ENCODE assay signal across 8 cellular contexts in genomic region chr11:35040221-35040942, GRCh38.
DNase-seq lines count a peak whose midpoint lies in the region; ATAC-seq and TF ChIP-seq lines count a peak whose summit lies in the region.

No MANE protein-coding gene starts in this region.

- DNase-seq in RWPE1 (ENCODE audit: low spot score): peak; percentile 89
- DNase-seq in activated naive CD8-positive, alpha-beta T cell treated with anti-CD3 and anti-CD28 coated beads, Interleukin-2, amount 50 U/mL, for 16 hours (ENCODE audit: low read depth, low spot score): peak; percentile 18
- DNase-seq in renal cortical epithelial cell (ENCODE audit: low read depth): peak; percentile 71
- no peak for DNase-seq in HK-2 (ENCODE audit: unreplicated experiment)
- DNase-seq in NCI-H187 (lab: John Stamatoyannopoulos, UW): no peak
- DNase-seq in SKM-1 (lab: John Stamatoyannopoulos, UW; ENCODE audit: unreplicated experiment): no peak

- CTCF ChIA-PET in RWPE1 (lab: Yijun Ruan, JAX): no interaction called here

- peak; percentile 78 for ATAC-seq in GM18867 (IDR thresholded peaks at IDR 0.05; ENCODE audit: unreplicated experiment)
- peak; percentile 53 for ATAC-seq in HG02970 (IDR thresholded peaks at IDR 0.05; ENCODE audit: low FRiP score, unreplicated experiment)

- no peak for TF ChIP-seq CTCF in RWPE1 (conservative IDR thresholded peaks at IDR 0.05; ENCODE audit: low read depth)

- no peak overlapping the region for H3K27ac ChIP-seq in RWPE1

- POLR2A ChIA-PET in RWPE1 (lab: Yijun Ruan, JAX; ENCODE audit: low non-redundant PET): no interaction called here

Comparison
In these comparisons a context has a peak if more than half of its experiments do, and no peak if none do; other contexts are left out.
1. DNase-seq: peak in RWPE1 (single experiment), activated naive CD8-positive, alpha-beta T cell treated with anti-CD3 and anti-CD28 coated beads, Interleukin-2, amount 50 U/mL, for 16 hours (single experiment) and renal cortical epithelial cell (single experiment); none in HK-2 (single experiment), NCI-H187 (0 of 2) and SKM-1 (single experiment).